Comparison of ENCODE assay signal across 2 cellular contexts in genomic region chr4:73075832-73076231, GRCh38.
TF ChIP-seq lines count a peak whose summit lies in the region.

No MANE protein-coding gene starts in this region.

TF ChIP-seq in HepG2, 621 proteins besides CTCF, POLR2A, EP300 and RAD21:
- TF ChIP-seq TCF7 (IDR thresholded peaks at IDR 0.05; ENCODE audit: low read depth) (no peak), MAFF (IDR thresholded peaks at IDR 0.05; ENCODE audit: low read depth, low read length) (peak; percentile 71), EHMT2 (IDR thresholded peaks at IDR 0.05; ENCODE audit: borderline replicate concordance, low read depth, low read length) (no peak), MAFK (conservative IDR thresholded peaks at IDR 0.05 in 1 of 2, IDR thresholded peaks at IDR 0.05 in 1 of 2; ENCODE audit: low read length in 2 of 2) (peak; percentile 78 to 80)

TF ChIP-seq in GM12878, 131 proteins besides CTCF, POLR2A, EP300 and RAD21:
- TF ChIP-seq TCF12 (IDR thresholded peaks at IDR 0.05; ENCODE audit: low read depth, low read length) (no peak), GATAD2B (conservative IDR thresholded peaks at IDR 0.05; ENCODE audit: low read depth) (no peak), DPF2 (IDR thresholded peaks at IDR 0.05) (no peak), E2F4 (IDR thresholded peaks at IDR 0.05; ENCODE audit: low read depth, low read length) (no peak), ATF7 (IDR thresholded peaks at IDR 0.05; ENCODE audit: low read depth) (no peak), ZSCAN29 (IDR thresholded peaks at IDR 0.05) (no peak), SMAD5 (IDR thresholded peaks at IDR 0.05; ENCODE audit: low read depth) (no peak), RELB (IDR thresholded peaks at IDR 0.05; ENCODE audit: low read depth) (no peak), PML (IDR thresholded peaks at IDR 0.05; ENCODE audit: low read length) (no peak), CBX3 (IDR thresholded peaks at IDR 0.05; ENCODE audit: borderline replicate concordance, low read depth) (no peak), SPI1 (IDR thresholded peaks at IDR 0.05; ENCODE audit: borderline replicate concordance, insufficient read depth, low read depth, low read length) (no peak), NRF1 (conservative IDR thresholded peaks at IDR 0.05; ENCODE audit: low read depth, low read length) (no peak)
